ENCODE assay signal across 1 cellular context in genomic region chr1:204624631-204625216, GRCh38.
TF ChIP-seq lines count a peak whose summit lies in the region.

No MANE protein-coding gene starts in this region.

TF ChIP-seq in K562, 482 proteins besides CTCF, POLR2A, EP300 and RAD21 (continued from another document):
- TF ChIP-seq ZNF639 (CRISPR knock-in tag; conservative IDR thresholded peaks at IDR 0.05 in 1 of 2, IDR thresholded peaks at IDR 0.05 in 1 of 2) (no peak), TRIM24 (IDR thresholded peaks at IDR 0.05) (peak in 1 of 2 experiments; percentile 36; a peak in 1 of 4 replicates), ZNF324 (CRISPR knock-in tag; IDR thresholded peaks at IDR 0.05) (no peak), ESRRA (IDR thresholded peaks at IDR 0.05; ENCODE audit: borderline replicate concordance, low read depth) (peak; percentile 78), TEAD4 (IDR thresholded peaks at IDR 0.05; ENCODE audit: low read length) (peak; percentile 70), TEAD4 (CRISPR knock-in tag; IDR thresholded peaks at IDR 0.05; ENCODE audit: borderline replicate concordance) (peak; percentile 39; the same call in 1 of the 2 replicates), KDM1A (IDR thresholded peaks at IDR 0.05) (peak in 1 of 2 experiments; percentile 59; a peak in 2 of 4 replicates), ZNF449 (CRISPR knock-in tag; IDR thresholded peaks at IDR 0.05) (no peak), ZNF263 (CRISPR knock-in tag; IDR thresholded peaks at IDR 0.05; ENCODE audit: borderline replicate concordance) (peak; percentile 90), FOXA1 (IDR thresholded peaks at IDR 0.05; ENCODE audit: borderline replicate concordance) (no peak), GATA2 (CRISPR knock-in tag; IDR thresholded peaks at IDR 0.05) (peak; percentile 75; the same call in 1 of the 2 replicates), SOX6 (IDR thresholded peaks at IDR 0.05) (peak; percentile 67), MEIS2 (IDR thresholded peaks at IDR 0.05; ENCODE audit: partially characterized antibody) (peak; percentile 53), TEAD1 (CRISPR knock-in tag; IDR thresholded peaks at IDR 0.05) (peak in 1 of 2 experiments; percentile 88; a peak in 1 of 4 replicates), MYNN (IDR thresholded peaks at IDR 0.05) (0 out of 2 replicates have a peak, but pooled peaks have one; percentile 34), MYNN (CRISPR knock-in tag; IDR thresholded peaks at IDR 0.05) (no peak), ZEB2 (IDR thresholded peaks at IDR 0.05) (peak; percentile 89), CBFA2T3 (IDR thresholded peaks at IDR 0.05) (peak; percentile 88), ZBTB7A (IDR thresholded peaks at IDR 0.05; ENCODE audit: borderline replicate concordance, control insufficient read depth, low read depth, low read length) (peak; percentile 48; the same call in 1 of the 2 replicates), SMARCA4 (IDR thresholded peaks at IDR 0.05) (peak; percentile 68; the same call in 1 of the 2 replicates), VEZF1 (CRISPR knock-in tag; IDR thresholded peaks at IDR 0.05) (peak; percentile 46), GABPB1 (CRISPR knock-in tag; IDR thresholded peaks at IDR 0.05) (0 out of 2 replicates have a peak, but pooled peaks have one; percentile 26), HDAC2 (IDR thresholded peaks at IDR 0.05) (peak; percentile 60; the same call in 1 of the 2 replicates), ARID1B (IDR thresholded peaks at IDR 0.05) (peak; percentile 89), MEF2A (IDR thresholded peaks at IDR 0.05; ENCODE audit: control insufficient read depth, low read depth, low read length) (peak; percentile 90), BHLHE40 (IDR thresholded peaks at IDR 0.05; ENCODE audit: low read length) (0 out of 2 replicates have a peak, but pooled peaks have one; percentile 18), POLR2AphosphoS5 (IDR thresholded peaks at IDR 0.05; ENCODE audit: control insufficient read depth, insufficient read depth, low read depth, low read length) (peak; percentile 60; the same call in 1 of the 2 replicates), CHCHD3 (CRISPR knock-in tag; IDR thresholded peaks at IDR 0.05) (no peak), MEF2D (tag; conservative IDR thresholded peaks at IDR 0.05; ENCODE audit: low read depth) (peak; percentile 86), KLF16 (IDR thresholded peaks at IDR 0.05) (peak; percentile 82), PML (IDR thresholded peaks at IDR 0.05; ENCODE audit: low read length) (peak; percentile 47; the same call in 1 of the 2 replicates), JUN (IDR thresholded peaks at IDR 0.05; ENCODE audit: borderline replicate concordance, low read depth, low read length) (no peak), JUN (CRISPR knock-in tag; IDR thresholded peaks at IDR 0.05; ENCODE audit: borderline replicate concordance) (0 out of 2 replicates have a peak, but pooled peaks have one; percentile 26), DPF2 (IDR thresholded peaks at IDR 0.05) (peak; percentile 60), ZMIZ1 (IDR thresholded peaks at IDR 0.05; ENCODE audit: low read depth in 2 of 2, low read length in 2 of 2) (0 out of 4 replicates have a peak, but pooled peaks of 1 of the 2 experiments have one; percentile 41), RBM25 (IDR thresholded peaks at IDR 0.05; ENCODE audit: low read depth, low read length, severe bottlenecking) (no peak), LARP7 (IDR thresholded peaks at IDR 0.05) (no peak), CTBP1 (IDR thresholded peaks at IDR 0.05; ENCODE audit: borderline replicate concordance) (peak; percentile 98), STAT6 (CRISPR knock-in tag; IDR thresholded peaks at IDR 0.05) (no peak), CXXC5 (CRISPR knock-in tag; IDR thresholded peaks at IDR 0.05) (0 out of 2 replicates have a peak, but pooled peaks have one; percentile 11), ETV5 (CRISPR knock-in tag; IDR thresholded peaks at IDR 0.05; ENCODE audit: low read depth) (peak; percentile 79), TCF3 (CRISPR knock-in tag; IDR thresholded peaks at IDR 0.05) (peak; percentile 97), RCOR1 (IDR thresholded peaks at IDR 0.05; ENCODE audit: borderline replicate concordance in 1 of 2, low read depth in 2 of 2, low read length in 2 of 2) (peak in 1 of 2 experiments; percentile 92; a peak in 2 of 4 replicates), NCOR1 (IDR thresholded peaks at IDR 0.05) (peak; percentile 80), NR2F6 (CRISPR knock-in tag; IDR thresholded peaks at IDR 0.05) (no peak), E2F4 (CRISPR knock-in tag; IDR thresholded peaks at IDR 0.05; ENCODE audit: low read depth) (no peak), TAL1 (IDR thresholded peaks at IDR 0.05) (peak; percentile 80), HDAC1 (IDR thresholded peaks at IDR 0.05) (peak in 1 of 2 experiments; percentile 21; a peak in 1 of 4 replicates)
- TF ChIP-seq, protein P1, sequence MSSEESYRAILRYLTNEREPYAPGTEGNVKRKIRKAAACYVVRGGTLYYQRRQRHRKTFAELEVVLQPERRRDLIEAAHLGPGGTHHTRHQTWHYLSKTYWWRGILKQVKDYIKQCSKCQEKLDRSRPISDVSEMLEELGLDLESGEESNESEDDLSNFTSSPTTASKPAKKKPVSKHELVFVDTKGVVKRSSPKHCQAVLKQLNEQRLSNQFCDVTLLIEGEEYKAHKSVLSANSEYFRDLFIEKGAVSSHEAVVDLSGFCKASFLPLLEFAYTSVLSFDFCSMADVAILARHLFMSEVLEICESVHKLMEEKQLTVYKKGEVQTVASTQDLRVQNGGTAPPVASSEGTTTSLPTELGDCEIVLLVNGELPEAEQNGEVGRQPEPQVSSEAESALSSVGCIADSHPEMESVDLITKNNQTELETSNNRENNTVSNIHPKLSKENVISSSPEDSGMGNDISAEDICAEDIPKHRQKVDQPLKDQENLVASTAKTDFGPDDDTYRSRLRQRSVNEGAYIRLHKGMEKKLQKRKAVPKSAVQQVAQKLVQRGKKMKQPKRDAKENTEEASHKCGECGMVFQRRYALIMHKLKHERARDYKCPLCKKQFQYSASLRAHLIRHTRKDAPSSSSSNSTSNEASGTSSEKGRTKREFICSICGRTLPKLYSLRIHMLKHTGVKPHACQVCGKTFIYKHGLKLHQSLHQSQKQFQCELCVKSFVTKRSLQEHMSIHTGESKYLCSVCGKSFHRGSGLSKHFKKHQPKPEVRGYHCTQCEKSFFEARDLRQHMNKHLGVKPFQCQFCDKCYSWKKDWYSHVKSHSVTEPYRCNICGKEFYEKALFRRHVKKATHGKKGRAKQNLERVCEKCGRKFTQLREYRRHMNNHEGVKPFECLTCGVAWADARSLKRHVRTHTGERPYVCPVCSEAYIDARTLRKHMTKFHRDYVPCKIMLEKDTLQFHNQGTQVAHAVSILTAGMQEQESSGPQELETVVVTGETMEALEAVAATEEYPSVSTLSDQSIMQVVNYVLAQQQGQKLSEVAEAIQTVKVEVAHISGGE (CRISPR knock-in tag; IDR thresholded peaks at IDR 0.05): peak in 1 of 3 experiments; percentile 27; a peak in 1 of 6 replicates
- TF ChIP-seq, protein P2, sequence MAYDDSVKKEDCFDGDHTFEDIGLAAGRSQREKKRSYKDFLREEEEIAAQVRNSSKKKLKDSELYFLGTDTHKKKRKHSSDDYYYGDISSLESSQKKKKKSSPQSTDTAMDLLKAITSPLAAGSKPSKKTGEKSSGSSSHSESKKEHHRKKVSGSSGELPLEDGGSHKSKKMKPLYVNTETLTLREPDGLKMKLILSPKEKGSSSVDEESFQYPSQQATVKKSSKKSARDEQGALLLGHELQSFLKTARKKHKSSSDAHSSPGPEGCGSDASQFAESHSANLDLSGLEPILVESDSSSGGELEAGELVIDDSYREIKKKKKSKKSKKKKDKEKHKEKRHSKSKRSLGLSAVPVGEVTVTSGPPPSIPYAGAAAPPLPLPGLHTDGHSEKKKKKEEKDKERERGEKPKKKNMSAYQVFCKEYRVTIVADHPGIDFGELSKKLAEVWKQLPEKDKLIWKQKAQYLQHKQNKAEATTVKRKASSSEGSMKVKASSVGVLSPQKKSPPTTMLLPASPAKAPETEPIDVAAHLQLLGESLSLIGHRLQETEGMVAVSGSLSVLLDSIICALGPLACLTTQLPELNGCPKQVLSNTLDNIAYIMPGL (CRISPR knock-in tag; IDR thresholded peaks at IDR 0.05): no peak
- TF ChIP-seq, protein P3, sequence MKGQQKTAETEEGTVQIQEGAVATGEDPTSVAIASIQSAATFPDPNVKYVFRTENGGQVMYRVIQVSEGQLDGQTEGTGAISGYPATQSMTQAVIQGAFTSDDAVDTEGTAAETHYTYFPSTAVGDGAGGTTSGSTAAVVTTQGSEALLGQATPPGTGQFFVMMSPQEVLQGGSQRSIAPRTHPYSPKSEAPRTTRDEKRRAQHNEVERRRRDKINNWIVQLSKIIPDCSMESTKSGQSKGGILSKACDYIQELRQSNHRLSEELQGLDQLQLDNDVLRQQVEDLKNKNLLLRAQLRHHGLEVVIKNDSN (CRISPR knock-in tag; IDR thresholded peaks at IDR 0.05): 0 out of 2 replicates have a peak, but pooled peaks have one; percentile 25
TF ChIP-seq in K562: peak in this region for 46.
